ENCODE assay signal across 9 cellular contexts in the genomic region with DNA sequence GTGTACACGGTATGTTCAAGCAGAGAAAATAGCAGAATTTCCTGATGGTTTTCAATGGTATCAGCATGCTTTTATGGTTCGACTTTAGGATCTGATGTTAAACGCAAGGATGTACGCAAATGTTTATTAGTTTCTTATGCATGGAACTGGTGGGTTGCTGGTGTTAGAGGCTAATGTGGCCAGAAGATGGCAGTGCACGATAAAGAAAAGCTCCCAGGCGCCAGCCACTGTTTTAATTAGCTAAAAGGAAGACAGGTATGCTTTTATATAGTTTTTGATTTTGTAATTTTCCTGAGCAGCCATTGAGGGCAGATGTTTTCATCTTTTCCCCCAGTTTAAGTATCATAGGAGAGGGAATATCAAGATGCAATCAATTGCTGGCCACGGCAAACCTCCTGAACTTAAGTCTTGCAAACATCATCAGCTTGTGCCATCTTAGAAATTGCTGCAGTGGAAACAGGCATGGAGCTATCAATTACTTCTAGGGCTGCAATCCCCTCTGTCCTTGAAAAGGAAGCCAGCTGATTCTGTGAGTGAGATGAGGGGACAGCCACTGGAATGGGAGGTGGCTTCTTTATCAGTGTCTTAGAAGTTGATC.
DNase-seq lines count a peak whose midpoint lies in the region; ATAC-seq and TF ChIP-seq lines count a peak whose summit lies in the region.
"Had no signal": no experiment of that assay in that cellular context is flagged by ENCODE, and none has a peak within 500 bp of the region (broad histone marks: within the 10 kb centered on the region; RNA-seq: fewer than 3 reads in every experiment).

No MANE protein-coding gene starts in this region.

- TF ChIP-seq CTCF in heart left ventricle (IDR thresholded peaks at IDR 0.05), result peak in 10 of 12 donors; percentile 8 to 50 (median 33)
- peak in 1 of 2 donors; percentile 52 for TF ChIP-seq CTCF in right atrium auricular region (IDR thresholded peaks at IDR 0.05)

- ATAC-seq in heart left ventricle (no peak), GM18909 (IDR thresholded peaks at IDR 0.05; ENCODE audit: poor library complexity, unreplicated experiment) (no peak)
- ATAC-seq: mucosa of descending colon had no signal

- H3K4me1 ChIP-seq in heart left ventricle, result no peaks in the 10 kb centered on the region
- no peaks in the 10 kb centered on the region for H3K4me1 ChIP-seq in right atrium auricular region

- TF ChIP-seq POLR2A in heart left ventricle (IDR thresholded peaks at IDR 0.05), result no peak

- intact Hi-C loops in heart left ventricle (cut with DNase I), result loop anchor here in 2 of 10 donors (10.0 kb wide), 1 partner anchor 1491 kb away; no protein-coding TSS in a partner anchor

- H3K27me3 ChIP-seq in heart left ventricle, result peaks cover 0 to 20% (median 0%) of the 10 kb centered on the region in 9 donors
- H3K27me3 ChIP-seq in right atrium auricular region, result no peaks in the 10 kb centered on the region

- H3K27ac ChIP-seq in heart left ventricle (no peak overlapping the region), right atrium auricular region (no peak overlapping the region)

- peaks cover 0 to 10% (median 0%) of the 10 kb centered on the region in 12 donors for H3K9me3 ChIP-seq in heart left ventricle
- peaks cover 0 to 13% of the 10 kb centered on the region in 2 donors for H3K9me3 ChIP-seq in right atrium auricular region
- H3K9me3 ChIP-seq: mucosa of descending colon had no signal

- H3K4me3 ChIP-seq in heart left ventricle (no peak overlapping the region), right atrium auricular region (no peak overlapping the region)
- H3K4me3 ChIP-seq: mucosa of descending colon had no signal

- DNase-seq in heart left ventricle (no peak), right atrium auricular region (ENCODE audit: low spot score) (no peak), NCI-H69 (lab: John Stamatoyannopoulos, UW) (peak; percentile 27), ecto neural progenitor cell (ENCODE audit: low spot score) (peak; percentile 52), retina (peak; percentile 70), dedifferentiated amniotic fluid mesenchymal stem cell (ENCODE audit: extremely low spot score) (no peak), OCI-M2 (lab: John Stamatoyannopoulos, UW; ENCODE audit: unreplicated experiment) (no peak)

- H3K36me3 ChIP-seq in heart left ventricle, result no peaks in the 10 kb centered on the region
- no peaks in the 10 kb centered on the region for H3K36me3 ChIP-seq in right atrium auricular region

- 17 to 20% (median 19%) methylated on average over 7 of the region's 7 CpGs for WGBS in heart left ventricle, 4 donors

Comparison
In these comparisons a context has a peak if more than half of its experiments do, and no peak if none do; other contexts are left out.
1. DNase-seq: peak in NCI-H69 (single experiment), ecto neural progenitor cell (single experiment) and retina (single experiment); none in heart left ventricle (0 of 5), right atrium auricular region (single experiment), dedifferentiated amniotic fluid mesenchymal stem cell (single experiment) and OCI-M2 (single experiment).